ENCODE assay signal across 27 cellular contexts in genomic region chr6:33952016-33952415, GRCh38.
"Had no signal": no experiment of that assay in that cellular context is flagged by ENCODE, and none has a peak within 500 bp of the region (broad histone marks: within the 10 kb centered on the region; RNA-seq: fewer than 3 reads in every experiment).

No MANE protein-coding gene starts in this region.

- DNase-seq: activated CD4-positive, alpha-beta memory T cell treated with anti-CD3 and anti-CD28 coated beads for 36 hours; activated CD4-positive, alpha-beta T cell treated with anti-CD3 and anti-CD28 coated beads for 36 hours; activated CD4-positive, alpha-beta T cell treated with anti-CD3 and anti-CD28 coated beads, Interleukin-2, amount 10 ng/mL, durations not matched to agents 24 days and 14 days; activated CD4-positive, CD25-positive, alpha-beta regulatory T cell; activated CD4-positive, CD25-positive, alpha-beta regulatory T cell treated with anti-CD3 and anti-CD28 coated beads, Interleukin-2, amount 50 U/mL, for 72 hours; activated CD8-positive, alpha-beta memory T cell treated with anti-CD3 and anti-CD28 coated beads, Interleukin-2, amount 10 ng/mL, durations not matched to agents 7 days and 5 days; activated CD8-positive, alpha-beta memory T cell treated with anti-CD3 and anti-CD28 coated beads, Interleukin-2, amount 50 U/mL, for 4 hours; activated CD8-positive, alpha-beta T cell treated with anti-CD3 and anti-CD28 coated beads, Interleukin-2, amount 10 ng/mL, durations not matched to agents 7 days and 5 days; activated gamma-delta T cell; activated naive CD4-positive, alpha-beta T cell; activated naive CD4-positive, alpha-beta T cell treated with anti-CD3 and anti-CD28 coated beads, Interleukin-2, amount 10 ng/mL, durations not matched to agents 7 days and 5 days; activated naive CD8-positive, alpha-beta T cell treated with anti-CD3 and anti-CD28 coated beads, Interleukin-2, amount 10 ng/mL, durations not matched to agents 7 days and 5 days; activated T-cell treated with anti-CD3 and anti-CD28 coated beads, Interleukin-2, amount 50 U/mL, for 1 hour; central memory CD4-positive, alpha-beta T cell; cerebellar nuclear complex; colonic mucosa; effector CD8-positive, alpha-beta T cell; foreskin fibroblast; T-cell; T-helper 9 cell had no signal

- H3K4me3 ChIP-seq: ascending aorta, breast epithelium, cardiac muscle cell, colonic mucosa, heart left ventricle had no signal

- H3K36me3 ChIP-seq: ascending aorta, breast epithelium, cardiac muscle cell, colonic mucosa, heart left ventricle had no signal

- H3K9me3 ChIP-seq: ascending aorta, breast epithelium, colonic mucosa, heart left ventricle had no signal

- H3K27me3 ChIP-seq: ascending aorta, breast epithelium, cardiac muscle cell, colonic mucosa had no signal

- FAIRE-seq: endometrium, endothelial cell of umbilical vein, frontal cortex had no signal

- H3K27ac ChIP-seq: ascending aorta, breast epithelium, cardiac muscle cell, colonic mucosa, heart left ventricle had no signal

- H3K4me1 ChIP-seq: ascending aorta, breast epithelium, colonic mucosa, heart left ventricle had no signal
